In genomic region chr15:88623632-88624031, GRCh38 we compare ENCODE assay signal across 8 cellular contexts. TPM values are rescaled to one million over a fixed set of nuclear protein-coding genes. Genes with fewer than 3 reads are reported as not detected.
A peak's percentile ranks its signal among the peaks of the same experiment; 100 is the strongest.
DNase-seq lines count a peak whose midpoint lies in the region; ATAC-seq, FAIRE-seq and TF ChIP-seq lines count a peak whose summit lies in the region.

No MANE protein-coding gene starts in this region.

- H3K27me3 Mint-ChIP-seq in activated T-cell treated with anti-CD3 and anti-CD28 coated beads, Interleukin-2, amount 50 U/mL, for 4 hours (ENCODE audit: low read depth) = peaks cover 4% of the 10 kb centered on the region
- H3K27me3 Mint-ChIP-seq in activated T-helper 2 cell treated with anti-CD3 and anti-CD28 coated beads, Interferon-gamma antibody, Interleukin-2, Interleukin-4, amounts not matched to agents 10 μg/mL and 5 μg/mL and 100 μg/mL, durations not matched to agents 14 hours and 24 hours and 36 hours (ENCODE audit: low read depth) = peaks cover 3% of the 10 kb centered on the region
- H3K27me3 Mint-ChIP-seq in type B pancreatic cell = no peaks in the 10 kb centered on the region

- H3K27ac ChIP-seq in HepG2 (ENCODE audit: extremely low read length, insufficient read depth, low read length) = peak overlapping the region; percentile 55
- H3K27ac ChIP-seq in thyroid gland = peak overlapping the region in 1 of 3 donors; percentile 82

- H3K9me3 ChIP-seq in HepG2 (ENCODE audit: low read length) = no peaks in the 10 kb centered on the region
- no peaks in the 10 kb centered on the region for H3K9me3 ChIP-seq in thyroid gland

- peaks cover 68% of the 10 kb centered on the region for H3K4me1 ChIP-seq in HepG2 (ENCODE audit: insufficient read depth, low read length)
- peaks cover 20 to 41% of the 10 kb centered on the region in 2 donors for H3K4me1 ChIP-seq in thyroid gland

- TF ChIP-seq POLR2A in HepG2 (IDR thresholded peaks at IDR 0.05; ENCODE audit: insufficient read depth in 1 of 2, low read depth in 2 of 2, low read length in 2 of 2) (0 out of 4 replicates have a peak, but pooled peaks of 1 of the 2 experiments have one; percentile 13), thyroid gland (IDR thresholded peaks at IDR 0.05) (no peak)

- FAIRE-seq in HepG2 (lab: Jason Lieb, UNC) = no peak

- H3K9me3 Mint-ChIP-seq in activated T-cell treated with anti-CD3 and anti-CD28 coated beads, Interleukin-2, amount 50 U/mL, for 4 hours = no peaks in the 10 kb centered on the region
- H3K9me3 Mint-ChIP-seq in activated T-helper 2 cell treated with anti-CD3 and anti-CD28 coated beads, Interferon-gamma antibody, Interleukin-2, Interleukin-4, amounts not matched to agents 10 μg/mL and 5 μg/mL and 100 μg/mL, durations not matched to agents 14 hours and 24 hours and 36 hours = no peaks in the 10 kb centered on the region
- H3K9me3 Mint-ChIP-seq in type B pancreatic cell = no peaks in the 10 kb centered on the region

- peaks cover 63% of the 10 kb centered on the region for H3K4me1 Mint-ChIP-seq in activated T-cell treated with anti-CD3 and anti-CD28 coated beads, Interleukin-2, amount 50 U/mL, for 4 hours (ENCODE audit: low read depth)
- H3K4me1 Mint-ChIP-seq in activated T-helper 2 cell treated with anti-CD3 and anti-CD28 coated beads, Interferon-gamma antibody, Interleukin-2, Interleukin-4, amounts not matched to agents 10 μg/mL and 5 μg/mL and 100 μg/mL, durations not matched to agents 14 hours and 24 hours and 36 hours (ENCODE audit: low read depth) = peaks cover 60% of the 10 kb centered on the region
- peaks cover 38% of the 10 kb centered on the region for H3K4me1 Mint-ChIP-seq in type B pancreatic cell (ENCODE audit: unreplicated experiment)

- H3K36me3 Mint-ChIP-seq in activated T-cell treated with anti-CD3 and anti-CD28 coated beads, Interleukin-2, amount 50 U/mL, for 4 hours (ENCODE audit: insufficient read depth) = peaks cover 34% of the 10 kb centered on the region
- peaks cover 65% of the 10 kb centered on the region for H3K36me3 Mint-ChIP-seq in activated T-helper 2 cell treated with anti-CD3 and anti-CD28 coated beads, Interferon-gamma antibody, Interleukin-2, Interleukin-4, amounts not matched to agents 10 μg/mL and 5 μg/mL and 100 μg/mL, durations not matched to agents 14 hours and 24 hours and 36 hours (ENCODE audit: low read depth)
- peaks cover 14% of the 10 kb centered on the region for H3K36me3 Mint-ChIP-seq in type B pancreatic cell

- intact Hi-C loops in activated T-helper 2 cell treated with anti-CD3 and anti-CD28 coated beads, Interferon-gamma antibody, Interleukin-2, Interleukin-4, amounts not matched to agents 10 μg/mL and 5 μg/mL and 100 μg/mL, durations not matched to agents 14 hours and 24 hours and 36 hours (cut with micrococcal nuclease) = loop anchor here (1.0 to 10.0 kb wide), 7 partner anchors 12 to 711 kb away; partner anchors contain the start of gene POLG
- intact Hi-C loops in HepG2 (cut with micrococcal nuclease; ENCODE audit: unreplicated experiment) (loop anchor here (1.0 to 10.0 kb wide), 2 partner anchors 78 to 211 kb away; no protein-coding TSS in a partner anchor), thyroid gland (cut with DNase I) (loop anchor here (10.0 kb wide), 2 partner anchors 211 to 271 kb away; partner anchors contain the start of gene HAPLN3)

- TF ChIP-seq EP300 in HepG2 (IDR thresholded peaks at IDR 0.05; ENCODE audit: low read depth in 2 of 2, low read length in 2 of 2) = no peak
- no peak for TF ChIP-seq EP300 in HepG2 (CRISPR knock-in tag; IDR thresholded peaks at IDR 0.05; ENCODE audit: borderline replicate concordance)

- H3K79me2 ChIP-seq in HepG2 (ENCODE audit: insufficient read depth, low read length) = peaks cover 77% of the 10 kb centered on the region

- no peak overlapping the region for H2AFZ ChIP-seq in HepG2 (ENCODE audit: low read length)

- peak overlapping the region; percentile 97 for H3K4me3 Mint-ChIP-seq in activated T-cell treated with anti-CD3 and anti-CD28 coated beads, Interleukin-2, amount 50 U/mL, for 4 hours
- peak overlapping the region; percentile 95 for H3K4me3 Mint-ChIP-seq in activated T-helper 2 cell treated with anti-CD3 and anti-CD28 coated beads, Interferon-gamma antibody, Interleukin-2, Interleukin-4, amounts not matched to agents 10 μg/mL and 5 μg/mL and 100 μg/mL, durations not matched to agents 14 hours and 24 hours and 36 hours (ENCODE audit: low read depth)
- H3K4me3 Mint-ChIP-seq in type B pancreatic cell = peak overlapping the region; percentile 93

- peaks cover 11 to 39% of the 10 kb centered on the region in 2 experiments for H3K36me3 ChIP-seq in HepG2 (replicated peaks in 1 of 2; ENCODE audit: control insufficient read depth in 1 of 2, insufficient read depth in 2 of 2, low read length in 2 of 2)
- H3K36me3 ChIP-seq in thyroid gland = peaks cover 12 to 15% of the 10 kb centered on the region in 2 donors

- ATAC-seq in activated T-cell treated with anti-CD3 and anti-CD28 coated beads, Interleukin-2, amount 50 U/mL, for 4 hours = no peak
- no peak for ATAC-seq in HepG2
- no peak for ATAC-seq in HG02884 (IDR thresholded peaks at IDR 0.05; ENCODE audit: unreplicated experiment)

- DNase-seq in activated T-cell treated with anti-CD3 and anti-CD28 coated beads, Interleukin-2, amount 50 U/mL, for 4 hours = no peak
- DNase-seq in activated T-cell treated with anti-CD3 and anti-CD28 coated beads for 4 hours (no peak), HepG2 (ENCODE audit: low spot score) (no peak), type B pancreatic cell (ENCODE audit: extremely low spot score, unreplicated experiment) (no peak), NCI-H187 (lab: John Stamatoyannopoulos, UW) (no peak), thyroid gland (no peak)
- DNase-seq in activated T-helper 2 cell treated with anti-CD3 and anti-CD28 coated beads, Interferon-gamma antibody, Interleukin-2, Interleukin-4, amounts not matched to agents 10 μg/mL and 5 μg/mL and 100 μg/mL, durations not matched to agents 14 hours and 24 hours and 36 hours (ENCODE audit: low spot score) = no peak

- 65% methylated on average over 3 of the region's 3 CpGs for WGBS in HepG2 (ENCODE audit: low lambda C conversion rate)
- 94 to 95% methylated on average over 3 of the region's 3 CpGs for WGBS in thyroid gland, 2 donors

- POLR2A ChIA-PET in HepG2 (lab: Yijun Ruan, JAX) = interaction anchor here (2.2 to 2.7 kb wide), 3 partner anchors 9 to 12 kb away, joined by 9 to 19 read pairs (median 10); no protein-coding TSS in a partner anchor

- TF ChIP-seq CTCF in HepG2 (CRISPR knock-in tag; IDR thresholded peaks at IDR 0.05) = no peak
- no peak for TF ChIP-seq CTCF in type B pancreatic cell (conservative IDR thresholded peaks at IDR 0.05)
- TF ChIP-seq CTCF in thyroid gland (IDR thresholded peaks at IDR 0.05) = no peak

- peak overlapping the region; percentile 87 to 96 (median 94) for H3K4me3 ChIP-seq in HepG2 (replicated peaks in 1 of 3; ENCODE audit: insufficient read depth in 1 of 3, low read depth in 2 of 3, low read length in 3 of 3)
- H3K4me3 ChIP-seq in thyroid gland (replicated peaks in 1 of 3) = no peak overlapping the region

- no TSS peak for BruUV-seq in HepG2 (replicated peaks; lab: Mats Ljungman, UMichigan)

- H3K27ac Mint-ChIP-seq in activated T-helper 2 cell treated with anti-CD3 and anti-CD28 coated beads, Interferon-gamma antibody, Interleukin-2, Interleukin-4, amounts not matched to agents 10 μg/mL and 5 μg/mL and 100 μg/mL, durations not matched to agents 14 hours and 24 hours and 36 hours = peak overlapping the region; percentile 97
- peak overlapping the region; percentile 92 for H3K27ac Mint-ChIP-seq in type B pancreatic cell

- H4K20me1 ChIP-seq in HepG2 (ENCODE audit: insufficient read depth, low read length) = peaks cover 61% of the 10 kb centered on the region

- CTCF ChIA-PET in HepG2 (lab: Yijun Ruan, JAX; ENCODE audit: low intra/inter-chr PET ratio, low total read pairs) = interaction anchor here (1.7 kb wide), 1 partner anchor 78 kb away, joined by 5 read pairs; no protein-coding TSS in a partner anchor

- H3K4me2 ChIP-seq in HepG2 (ENCODE audit: low read depth, low read length) = peak overlapping the region; percentile 84

- no peak for TF ChIP-seq RAD21 in HepG2 (CRISPR knock-in tag; IDR thresholded peaks at IDR 0.05)

- H3K9ac ChIP-seq in HepG2 (ENCODE audit: insufficient read depth, low read depth, low read length) = peak overlapping the region; percentile 99; the same call in 1 of the 2 replicates

- in situ Hi-C loops in HepG2 (cut with HindIII; ENCODE audit: extremely low pct_ligation_motif_present, low pct_unique_long_range_greater_than_20kb) = no loop called here

- H3K27me3 ChIP-seq in HepG2 (ENCODE audit: control insufficient read depth in 1 of 2, insufficient read depth in 2 of 2, low read length in 2 of 2) = no peaks in the 10 kb centered on the region
- no peaks in the 10 kb centered on the region for H3K27me3 ChIP-seq in thyroid gland

RNA-seq across cellular contexts. Expression of gene AEN, which starts 2.5 kb away (rescaled TPM):
- total RNA-seq in activated T-cell treated with anti-CD3 and anti-CD28 coated beads, Interleukin-2, amount 50 U/mL, for 4 hours = 100 to 1,000 TPM; 103 to 141 (median 140) TPM
- total RNA-seq in activated T-helper 2 cell treated with anti-CD3 and anti-CD28 coated beads, Interferon-gamma antibody, Interleukin-2, Interleukin-4, amounts not matched to agents 10 μg/mL and 5 μg/mL and 100 μg/mL, durations not matched to agents 14 hours and 24 hours and 36 hours = 52.9 and 54.3 TPM in 2 replicates
- total RNA-seq in HepG2 (2016; rRNA removed; fragmentation: Illumina TruSeq; extraction: Trizol) (115 and 118 TPM in 2 replicates), type B pancreatic cell (ENCODE audit: low replicate concordance) (48.9 and 62.9 TPM in 2 replicates), thyroid gland (10 to 100 TPM; 21.6 to 32.8 (median 27.3) TPM)
- total RNA-seq in HepG2 (2016; cell fraction: cytosol; rRNA removed; fragmentation: Illumina TruSeq; extraction: Trizol; ENCODE audit: low read depth) = 24.6 and 27.1 TPM in 2 replicates
- total RNA-seq in HepG2 (2016; cell fraction: insoluble cytoplasmic fraction; rRNA removed; fragmentation: Illumina TruSeq; extraction: Trizol) = 110 and 117 TPM in 2 replicates
- total RNA-seq in HepG2 (2016; cell fraction: membrane; rRNA removed; fragmentation: Illumina TruSeq; extraction: Trizol) = 71.0 and 75.9 TPM in 2 replicates
- 82.3 and 94.1 TPM in 2 replicates for total RNA-seq in HepG2 (2016; cell fraction: nucleus; rRNA removed; fragmentation: Illumina TruSeq; extraction: Trizol)
- polyA plus RNA-seq in HepG2 (2011; rRNA removed) = 51.3 and 55.2 TPM in 2 replicates
- polyA plus RNA-seq in HepG2 (2011; cell fraction: cytosol; rRNA removed) = 39.7 and 48.8 TPM in 2 replicates
- 115 and 142 TPM in 2 replicates for polyA plus RNA-seq in HepG2 (2011; cell fraction: nucleus; rRNA removed)
- polyA plus RNA-seq in HepG2 (2012) = 26.8 and 40.4 TPM in 2 replicates
- 11.0 and 11.5 TPM in 2 replicates for polyA plus RNA-seq in HepG2 (2016; cell fraction: cytosol; fragmentation: Illumina TruSeq; extraction: Trizol; ENCODE audit: low read depth)
- 70.1 and 79.0 TPM in 2 replicates for polyA plus RNA-seq in HepG2 (2016; cell fraction: insoluble cytoplasmic fraction; fragmentation: Illumina TruSeq; extraction: Trizol; ENCODE audit: low read depth)
- 28.4 and 28.6 TPM in 2 replicates for polyA plus RNA-seq in HepG2 (2016; cell fraction: membrane; fragmentation: Illumina TruSeq; extraction: Trizol; ENCODE audit: low read depth)
- 90.9 and 95.3 TPM in 2 replicates for polyA plus RNA-seq in HepG2 (2016; cell fraction: nucleus; fragmentation: Illumina TruSeq; extraction: Trizol; ENCODE audit: insufficient read depth, low read depth)
- polyA minus RNA-seq in HepG2 (2011; rRNA and poly(A)+ RNA removed; ENCODE audit: low replicate concordance) = 70.6 and 173 TPM in 2 replicates
- polyA minus RNA-seq in HepG2 (2011; cell fraction: cytosol; rRNA and poly(A)+ RNA removed) = 44.6 and 50.4 TPM in 2 replicates
- polyA minus RNA-seq in HepG2 (2011; cell fraction: nucleus; rRNA and poly(A)+ RNA removed) = 117 and 130 TPM in 2 replicates

RNA-seq across cellular contexts. Expression of gene ISG20, which starts 15.2 kb away (rescaled TPM):
- total RNA-seq in activated T-cell treated with anti-CD3 and anti-CD28 coated beads, Interleukin-2, amount 50 U/mL, for 4 hours = 10 to 100 TPM; 26.8 to 37.8 (median 27.7) TPM
- total RNA-seq in activated T-helper 2 cell treated with anti-CD3 and anti-CD28 coated beads, Interferon-gamma antibody, Interleukin-2, Interleukin-4, amounts not matched to agents 10 μg/mL and 5 μg/mL and 100 μg/mL, durations not matched to agents 14 hours and 24 hours and 36 hours = 36.3 and 38.0 TPM in 2 replicates
- total RNA-seq in HepG2 (2016; rRNA removed; fragmentation: Illumina TruSeq; extraction: Trizol) (6.3 and 10.5 TPM in 2 replicates), type B pancreatic cell (ENCODE audit: low replicate concordance) (4.9 and 7.9 TPM in 2 replicates), thyroid gland (10 to 100 TPM; 14.3 to 47.8 (median 35.1) TPM)
- total RNA-seq in HepG2 (2016; cell fraction: cytosol; rRNA removed; fragmentation: Illumina TruSeq; extraction: Trizol; ENCODE audit: low read depth) = 2.6 and 5.4 TPM in 2 replicates
- total RNA-seq in HepG2 (2016; cell fraction: insoluble cytoplasmic fraction; rRNA removed; fragmentation: Illumina TruSeq; extraction: Trizol) = 6.8 and 9.8 TPM in 2 replicates
- 4.6 and 7.7 TPM in 2 replicates for total RNA-seq in HepG2 (2016; cell fraction: membrane; rRNA removed; fragmentation: Illumina TruSeq; extraction: Trizol)
- 2.0 and 3.7 TPM in 2 replicates for total RNA-seq in HepG2 (2016; cell fraction: nucleus; rRNA removed; fragmentation: Illumina TruSeq; extraction: Trizol)
- polyA plus RNA-seq in HepG2 (2011; rRNA removed) = 31.5 and 50.8 TPM in 2 replicates
- 31.2 and 32.1 TPM in 2 replicates for polyA plus RNA-seq in HepG2 (2011; cell fraction: cytosol; rRNA removed)
- 14.5 and 18.2 TPM in 2 replicates for polyA plus RNA-seq in HepG2 (2011; cell fraction: nucleus; rRNA removed)
- 11.6 and 19.0 TPM in 2 replicates for polyA plus RNA-seq in HepG2 (2012)
- polyA plus RNA-seq in HepG2 (2016; cell fraction: cytosol; fragmentation: Illumina TruSeq; extraction: Trizol; ENCODE audit: low read depth) = 6.6 and 8.5 TPM in 2 replicates
- 9.0 and 9.8 TPM in 2 replicates for polyA plus RNA-seq in HepG2 (2016; cell fraction: insoluble cytoplasmic fraction; fragmentation: Illumina TruSeq; extraction: Trizol; ENCODE audit: low read depth)
- 5.9 and 6.2 TPM in 2 replicates for polyA plus RNA-seq in HepG2 (2016; cell fraction: membrane; fragmentation: Illumina TruSeq; extraction: Trizol; ENCODE audit: low read depth)
- polyA plus RNA-seq in HepG2 (2016; cell fraction: nucleus; fragmentation: Illumina TruSeq; extraction: Trizol; ENCODE audit: insufficient read depth, low read depth) = 5.4 and 6.8 TPM in 2 replicates
- 3.8 and 11.4 TPM in 2 replicates for polyA minus RNA-seq in HepG2 (2011; rRNA and poly(A)+ RNA removed; ENCODE audit: low replicate concordance)
- 5.5 and 6.9 TPM in 2 replicates for polyA minus RNA-seq in HepG2 (2011; cell fraction: cytosol; rRNA and poly(A)+ RNA removed)
- 8.8 and 9.0 TPM in 2 replicates for polyA minus RNA-seq in HepG2 (2011; cell fraction: nucleus; rRNA and poly(A)+ RNA removed)

Comparison
In these comparisons a context has a peak if more than half of its experiments do, and no peak if none do; other contexts are left out.
1. H3K4me3 ChIP-seq: peak in HepG2 (3 of 3); none in thyroid gland (0 of 3).
2. Peak in every context shown above with its lines, with median percentiles within 50 percentile points of each other: H3K4me3 Mint-ChIP-seq.